29 cellular contexts compared by ENCODE assay signal in the genomic region with DNA sequence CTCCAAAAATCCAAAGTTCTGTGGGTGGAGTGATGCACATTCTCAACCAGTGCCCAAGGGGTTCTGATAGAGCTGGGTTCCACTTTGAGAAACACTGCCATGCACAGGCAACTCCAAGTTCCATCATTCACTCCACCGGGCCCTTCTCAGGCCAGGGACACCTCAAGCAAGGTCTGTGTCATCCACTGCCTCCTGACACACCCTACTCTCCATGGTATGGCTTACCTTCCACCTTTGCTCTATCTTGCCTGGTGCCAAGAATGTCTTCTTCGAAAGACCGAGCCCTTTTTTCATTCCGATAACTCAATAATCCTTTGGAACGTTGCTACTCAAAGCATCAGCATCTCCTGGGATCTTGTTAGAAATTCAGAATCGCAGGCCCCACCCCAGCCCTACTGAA.
"Had no signal": no experiment of that assay in that cellular context is flagged by ENCODE, and none has a peak within 500 bp of the region (broad histone marks: within the 10 kb centered on the region; RNA-seq: fewer than 3 reads in every experiment).

No MANE protein-coding gene starts in this region.

- H3K36me3 ChIP-seq: neutrophil, right lobe of liver, stomach, thyroid gland, upper lobe of right lung had no signal

- DNase-seq: activated CD4-positive, alpha-beta T cell treated with anti-CD3 and anti-CD28 coated beads for 4 hours; activated CD4-positive, alpha-beta T cell treated with anti-CD3 and anti-CD28 coated beads, Interleukin-2, amount 50 U/mL, for 4 hours; activated CD8-positive, alpha-beta memory T cell treated with anti-CD3 and anti-CD28 coated beads, Interleukin-2, amount 50 U/mL, for 4 hours; activated effector memory CD4-positive, alpha-beta T cell treated with anti-CD3 and anti-CD28 coated beads, Interleukin-2, amount 50 U/mL, for 16 hours; activated naive CD4-positive, alpha-beta T cell treated with anti-CD3 and anti-CD28 coated beads, Interleukin-2, amount 50 U/mL, for 16 hours; activated naive CD8-positive, alpha-beta T cell treated with anti-CD3 and anti-CD28 coated beads, Interleukin-2, amount 50 U/mL, for 24 hours; activated T-cell treated with anti-CD3 and anti-CD28 coated beads, Interleukin-2, amount 50 U/mL, for 1 hour; amygdala; caudate nucleus; foreskin fibroblast; head of caudate nucleus; hippocampal formation; left colon; mammary epithelial cell; midbrain; nephron progenitor cell; right lobe of liver; stimulated activated CD4-positive, alpha-beta T cell treated with anti-CD3 and anti-CD28 coated beads, Interleukin-1b, Interleukin-23, amount 100 ng/mL, for 48 hours; stimulated activated CD4-positive, alpha-beta T cell treated with anti-CD3 and anti-CD28 coated beads, Interleukin-4, amount 100 ng/mL, for 4 hours; stimulated activated CD8-positive, alpha-beta memory T cell treated with anti-CD3 and anti-CD28 coated beads, Interleukin-4, amount 100 ng/mL, for 48 hours; stimulated activated naive B cell treated with anti-CD40 and anti-IgM and Interleukin-4, amounts not matched to agents 10 μg/mL and 1 μg/mL and 100 μg/mL, for 72 hours; stomach; SW 1271; thyroid gland; upper lobe of right lung had no signal

- H3K4me3 ChIP-seq: right lobe of liver, stomach, thyroid gland, upper lobe of right lung had no signal

- FAIRE-seq: endothelial cell of umbilical vein, keratinocyte had no signal

- H3K27me3 ChIP-seq: neutrophil, right lobe of liver, stomach, thyroid gland, upper lobe of right lung had no signal

- ATAC-seq: activated naive CD8-positive, alpha-beta T cell treated with anti-CD3 and anti-CD28 coated beads, Interleukin-2, amount 50 U/mL, for 24 hours; left colon; right lobe of liver; stimulated activated naive B cell treated with anti-CD40 and anti-IgM and Interleukin-4, amounts not matched to agents 10 μg/mL and 1 μg/mL and 100 μg/mL, for 72 hours; upper lobe of right lung had no signal

- H3K4me3 Mint-ChIP-seq: activated naive CD8-positive, alpha-beta T cell treated with anti-CD3 and anti-CD28 coated beads, Interleukin-2, amount 50 U/mL, for 24 hours; activated T-helper 1 cell treated with anti-CD3 and anti-CD28 coated beads, Interleukin-12 subunit alpha, Interleukin-12 subunit beta, Interleukin-2, Interleukin-4 antibody, amounts not matched to agents 30 ng/mL and 10 ng/mL and 1 ng/mL, durations not matched to agents 14 hours and 24 hours and 36 hours; nephron progenitor cell; stimulated activated naive B cell treated with anti-CD40 and anti-IgM and Interleukin-4, amounts not matched to agents 10 μg/mL and 1 μg/mL and 100 μg/mL, for 72 hours had no signal

- H3K9me3 ChIP-seq: neutrophil, right lobe of liver, stomach, thyroid gland, upper lobe of right lung had no signal

- H3K27ac ChIP-seq: neutrophil, right lobe of liver, stomach, thyroid gland, upper lobe of right lung had no signal

- H3K27ac Mint-ChIP-seq: activated T-helper 1 cell treated with anti-CD3 and anti-CD28 coated beads, Interleukin-12 subunit alpha, Interleukin-12 subunit beta, Interleukin-2, Interleukin-4 antibody, amounts not matched to agents 30 ng/mL and 10 ng/mL and 1 ng/mL, durations not matched to agents 14 hours and 24 hours and 36 hours; nephron progenitor cell; stimulated activated naive B cell treated with anti-CD40 and anti-IgM and Interleukin-4, amounts not matched to agents 10 μg/mL and 1 μg/mL and 100 μg/mL, for 72 hours had no signal

- H3K27me3 Mint-ChIP-seq: activated naive CD8-positive, alpha-beta T cell treated with anti-CD3 and anti-CD28 coated beads, Interleukin-2, amount 50 U/mL, for 24 hours; stimulated activated naive B cell treated with anti-CD40 and anti-IgM and Interleukin-4, amounts not matched to agents 10 μg/mL and 1 μg/mL and 100 μg/mL, for 72 hours had no signal
